ENCODE assay signal across 9 cellular contexts in genomic region chr12:43882578-43883178, GRCh38. TPM values are rescaled to one million over a fixed set of nuclear protein-coding genes. Genes with fewer than 3 reads are reported as not detected.
DNase-seq lines count a peak whose midpoint lies in the region; ATAC-seq and TF ChIP-seq lines count a peak whose summit lies in the region.
"Had no signal": no experiment of that assay in that cellular context is flagged by ENCODE, and none has a peak within 500 bp of the region (broad histone marks: within the 10 kb centered on the region; RNA-seq: fewer than 3 reads in every experiment).

No MANE protein-coding gene starts in this region.

- TF ChIP-seq CTCF in Caco-2 (IDR thresholded peaks at IDR 0.05; ENCODE audit: insufficient read depth in 1 of 2, low read depth in 1 of 2, low read length in 1 of 2, severe bottlenecking in 1 of 2, unreplicated experiment in 1 of 2), result peak; percentile 83 to 89
- TF ChIP-seq CTCF in WI38 (IDR thresholded peaks at IDR 0.05; ENCODE audit: low read depth, low read length), result peak; percentile 62
- TF ChIP-seq CTCF in fibroblast of pulmonary artery (IDR thresholded peaks at IDR 0.05; ENCODE audit: low read length, missing control alignments), result peak; percentile 95

- H3K36me3 ChIP-seq in Caco-2 (ENCODE audit: control insufficient read depth, insufficient read depth, low read length), result no peaks in the 10 kb centered on the region

- intact Hi-C loops in Caco-2 (cut with micrococcal nuclease; ENCODE audit: unreplicated experiment), result loop anchor here (1.0 to 5.0 kb wide), 7 partner anchors 34 to 535 kb away; partner anchors contain the start of gene TMEM117

- H3K9me3 ChIP-seq in Caco-2, result no peaks in the 10 kb centered on the region

- no TSS peak for BruUV-seq in Caco-2 (replicated peaks; lab: Mats Ljungman, UMichigan)

- peaks cover 19% of the 10 kb centered on the region for H3K4me1 Mint-ChIP-seq in Caco-2 (ENCODE audit: low read depth, unreplicated experiment)

- no peaks in the 10 kb centered on the region for H3K27me3 ChIP-seq in Caco-2 (replicated peaks; ENCODE audit: control insufficient read depth, insufficient read depth, low read length)

- H3K4me1 ChIP-seq in Caco-2, result no peaks in the 10 kb centered on the region

- no peak overlapping the region for H3K4me3 Mint-ChIP-seq in Caco-2 (ENCODE audit: unreplicated experiment)
- H3K4me3 Mint-ChIP-seq: stimulated activated naive CD8-positive, alpha-beta T cell treated with anti-CD3 and anti-CD28 coated beads, Interleukin-15, Interleukin-2, amounts not matched to agents 100 ng/mL and 50 ng/mL, for 24 hours had no signal

- H3K4me3 ChIP-seq in Caco-2 (ENCODE audit: low read depth, low read length) (no peak overlapping the region), WI38 (ENCODE audit: low read depth, low read length) (no peak overlapping the region), fibroblast of pulmonary artery (replicated peaks; ENCODE audit: low read depth, low read length) (no peak overlapping the region)

- no peak overlapping the region for H3K27ac Mint-ChIP-seq in Caco-2 (ENCODE audit: unreplicated experiment)
- H3K27ac Mint-ChIP-seq: stimulated activated naive CD8-positive, alpha-beta T cell treated with anti-CD3 and anti-CD28 coated beads, Interleukin-15, Interleukin-2, amounts not matched to agents 100 ng/mL and 50 ng/mL, for 24 hours had no signal

- DNase-seq in Caco-2, result peak in 1 of 2 experiments; percentile 63
- DNase-seq in NCI-H2081 (lab: John Stamatoyannopoulos, UW), result peak; percentile 48 to 53
- peak; percentile 80 for DNase-seq in fibroblast of pulmonary artery (ENCODE audit: low read depth)
- DNase-seq in non-pigmented ciliary epithelial cell (ENCODE audit: low read depth), result peak; percentile 32
- DNase-seq in stimulated activated CD8-positive, alpha-beta memory T cell treated with anti-CD3 and anti-CD28 coated beads, Interleukin-4, amount 100 ng/mL, for 48 hours, result no peak

- POLR2A ChIA-PET in Caco-2 (lab: Charles Lee), result interaction anchor here (1.1 kb wide), 1 partner anchor 106 kb away, joined by 5 read pairs; no protein-coding TSS in a partner anchor

- CTCF ChIA-PET in Caco-2 (lab: Charles Lee), result interaction anchor here (0.6 to 4.2 kb wide), 15 partner anchors 45 to 123 kb away, joined by 3 to 73 read pairs (median 4); partner anchors contain the start of genes IRAK4, PUS7L, TMEM117 and TWF1

- H3K9me3 Mint-ChIP-seq in Caco-2 (ENCODE audit: unreplicated experiment), result no peaks in the 10 kb centered on the region
- H3K9me3 Mint-ChIP-seq: stimulated activated naive CD8-positive, alpha-beta T cell treated with anti-CD3 and anti-CD28 coated beads, Interleukin-15, Interleukin-2, amounts not matched to agents 100 ng/mL and 50 ng/mL, for 24 hours had no signal

- peak; percentile 84 for ATAC-seq in GM18861 (IDR thresholded peaks at IDR 0.05; ENCODE audit: unreplicated experiment)
- peak; percentile 84 for ATAC-seq in HG03039 (IDR thresholded peaks at IDR 0.05; ENCODE audit: unreplicated experiment)

- H3K36me3 Mint-ChIP-seq in Caco-2 (ENCODE audit: insufficient read depth, unreplicated experiment), result no peaks in the 10 kb centered on the region

- H3K27me3 Mint-ChIP-seq in Caco-2 (ENCODE audit: insufficient read depth, unreplicated experiment), result no peaks in the 10 kb centered on the region
- H3K27me3 Mint-ChIP-seq: stimulated activated naive CD8-positive, alpha-beta T cell treated with anti-CD3 and anti-CD28 coated beads, Interleukin-15, Interleukin-2, amounts not matched to agents 100 ng/mL and 50 ng/mL, for 24 hours had no signal

RNA-seq across cellular contexts. Expression of gene TMEM117, which starts 46.8 kb away (rescaled TPM):
- total RNA-seq in Caco-2 (2022), result 28.0 and 34.1 TPM in 2 replicates
